7 cellular contexts compared by ENCODE assay signal in genomic region chr5:83711982-83712601, GRCh38. TPM values are rescaled to one million over a fixed set of nuclear protein-coding genes. Genes with fewer than 3 reads are reported as not detected.
DNase-seq lines count a peak whose midpoint lies in the region; ATAC-seq, FAIRE-seq and TF ChIP-seq lines count a peak whose summit lies in the region.

No MANE protein-coding gene starts in this region.

- H3K36me3 ChIP-seq in pancreas: no peaks in the 10 kb centered on the region

- H3K27me3 ChIP-seq in pancreas: peaks cover 0 to 15% (median 0%) of the 10 kb centered on the region in 4 donors

- H3K4me3 ChIP-seq in epithelial cell of esophagus (ENCODE audit: low read length) (no peak overlapping the region), pancreas (no peak overlapping the region)

- H3K9me3 ChIP-seq in pancreas: no peaks in the 10 kb centered on the region

- ATAC-seq in GM18868 (IDR thresholded peaks at IDR 0.05; ENCODE audit: unreplicated experiment): peak; percentile 80
- peak; percentile 77 for ATAC-seq in HG03108 (IDR thresholded peaks at IDR 0.05; ENCODE audit: unreplicated experiment)
- peak in 3 of 4 donors; percentile 71 to 79 (median 73) for ATAC-seq in pancreas

- no peaks in the 10 kb centered on the region for H3K4me1 ChIP-seq in pancreas

- intact Hi-C loops in pancreas (cut with DNase I): no loop called here

- WGBS in pancreas, 2 donors: 45 to 47% methylated on average over 2 of the region's 2 CpGs

- DNase-seq in DMS53 treated with DMSO at 0.1 percent for 48 hours (lab: John Stamatoyannopoulos, UW; ENCODE audit: unreplicated experiment) (peak; percentile 50), RPMI8226 (peak; percentile 74), epithelial cell of esophagus (ENCODE audit: low read depth) (peak; percentile 47), pancreas (peak in 2 of 6 donors; percentile 11 to 39), GM19238 (ENCODE audit: insufficient read length, low spot score) (no peak)

- peak; percentile 88 for FAIRE-seq in pancreas (lab: Jason Lieb, UNC)

- H3K27ac ChIP-seq in pancreas: no peak overlapping the region

- peak; percentile 71 for TF ChIP-seq CTCF in epithelial cell of esophagus (IDR thresholded peaks at IDR 0.05; ENCODE audit: insufficient read depth, low read depth, low read length, missing control alignments)
- TF ChIP-seq CTCF in pancreas (IDR thresholded peaks at IDR 0.05): peak; percentile 50 to 74 (median 65)

RNA-seq across cellular contexts. Expression of gene HAPLN1, which starts 8.6 kb away (rescaled TPM):
- total RNA-seq in pancreas: not detected
- under 1 TPM in 1 of 2 donors, not detected in 1; 0.02 TPM for polyA plus RNA-seq in pancreas
